Comparison of ENCODE assay signal across 8 cellular contexts in genomic region chr1:177243773-177244172, GRCh38.
"Had no signal": no experiment of that assay in that cellular context is flagged by ENCODE, and none has a peak within 500 bp of the region (broad histone marks: within the 10 kb centered on the region; RNA-seq: fewer than 3 reads in every experiment).

No MANE protein-coding gene starts in this region.

- ATAC-seq: GM12878 had no signal

- DNase-seq: GDM1, GF-D8 had no signal

- FAIRE-seq: G401.6, GM12878, GM12891, GM12892, GM18507, GM19239 had no signal

- H3K4me3 ChIP-seq: GM12878 had no signal
